8 cellular contexts compared by ENCODE assay signal in genomic region chr22:39240841-39241631, GRCh38. TPM values are rescaled to one million over a fixed set of nuclear protein-coding genes. Genes with fewer than 3 reads are reported as not detected.
A peak's percentile ranks its signal among the peaks of the same experiment; 100 is the strongest.
DNase-seq lines count a peak whose midpoint lies in the region; ATAC-seq, FAIRE-seq and TF ChIP-seq lines count a peak whose summit lies in the region.

No MANE protein-coding gene starts in this region.

- H2AFZ ChIP-seq in GM23248: peak overlapping the region; percentile 52; the same call in 1 of the 2 replicates
- no peak overlapping the region for H2AFZ ChIP-seq in endothelial cell of umbilical vein (ENCODE audit: low read depth, low read length)

- intact Hi-C loops in endothelial cell of umbilical vein (cut with micrococcal nuclease): loop anchor here (1.0 kb wide), 5 partner anchors 11 to 70 kb away; no protein-coding TSS in a partner anchor

- H3K9ac ChIP-seq in GM23248: no peak overlapping the region
- peak overlapping the region; percentile 91 for H3K9ac ChIP-seq in endothelial cell of umbilical vein (replicated peaks; ENCODE audit: extremely low read depth, insufficient read depth, low read length)

- no peaks in the 10 kb centered on the region for H3K9me3 Mint-ChIP-seq in neural crest cell

- no peaks in the 10 kb centered on the region for H3K36me3 Mint-ChIP-seq in neural crest cell (ENCODE audit: low read depth)

- 34 to 35% methylated on average over 18 to 19 of the region's 19 CpGs for WGBS in GM23248 (ENCODE audit: low coverage in 1 of 2, low lambda C conversion rate in 2 of 2, missing lambda C conversion rate in 2 of 2), 2 experiments

- H3K9me3 ChIP-seq in GM23248 (ENCODE audit: low read depth): no peaks in the 10 kb centered on the region
- H3K9me3 ChIP-seq in endothelial cell of umbilical vein (replicated peaks; ENCODE audit: control insufficient read depth, insufficient read depth, low read length): no peaks in the 10 kb centered on the region

- H3K4me2 ChIP-seq in GM23248 (ENCODE audit: unreplicated experiment): no peak overlapping the region
- H3K4me2 ChIP-seq in endothelial cell of umbilical vein (ENCODE audit: insufficient read depth, low read length): peak overlapping the region; percentile 25

- H3K4me1 ChIP-seq in GM23248 (ENCODE audit: insufficient read depth) (peaks cover 12% of the 10 kb centered on the region; the same call in 1 of the 2 replicates), endothelial cell of umbilical vein (ENCODE audit: control insufficient read depth, extremely low read depth, insufficient read depth, low read length) (peaks cover 59% of the 10 kb centered on the region)

- TF ChIP-seq CTCF in VCaP (conservative IDR thresholded peaks at IDR 0.05) (no peak), endothelial cell of umbilical vein (IDR thresholded peaks at IDR 0.05; ENCODE audit: extremely low read depth in 1 of 2, insufficient read depth in 1 of 2, low read depth in 1 of 2, low read length in 2 of 2) (no peak), neural crest cell (conservative IDR thresholded peaks at IDR 0.05) (no peak)

- CTCF ChIA-PET in endothelial cell of umbilical vein (lab: Charles Lee): interaction anchor here (0.7 to 3.8 kb wide), 19 partner anchors 8 to 288 kb away, joined by 3 to 29 read pairs (median 4); partner anchors contain the start of gene RPL3

- peak; percentile 37 for TF ChIP-seq POLR2A in endothelial cell of umbilical vein (IDR thresholded peaks at IDR 0.05; ENCODE audit: low read depth, low read length)

- POLR2A ChIA-PET in endothelial cell of umbilical vein (lab: Charles Lee): interaction anchor here (0.9 to 3.5 kb wide), 6 partner anchors 13 to 76 kb away, joined by 3 to 31 read pairs (median 4); partner anchors contain the start of gene RPL3

- no peaks in the 10 kb centered on the region for H3K79me2 ChIP-seq in GM23248 (ENCODE audit: insufficient read depth)
- H3K79me2 ChIP-seq in endothelial cell of umbilical vein (ENCODE audit: control insufficient read depth, insufficient read depth, low read length): peaks cover 87% of the 10 kb centered on the region

- no TSS peak for BruUV-seq in endothelial cell of umbilical vein (replicated peaks; lab: Mats Ljungman, UMichigan)

- H3K27me3 ChIP-seq in GM23248 (replicated peaks; ENCODE audit: insufficient read depth) (peaks cover 29% of the 10 kb centered on the region), endothelial cell of umbilical vein (ENCODE audit: control insufficient read depth in 2 of 2, insufficient read depth in 2 of 2, low read length in 2 of 2) (no peaks in the 10 kb centered on the region)

- H3K36me3 ChIP-seq in GM23248 (ENCODE audit: low read depth) (no peaks in the 10 kb centered on the region), endothelial cell of umbilical vein (ENCODE audit: control insufficient read depth in 2 of 2, extremely low read depth in 1 of 2, insufficient read depth in 2 of 2, low read length in 2 of 2) (peaks cover 11 to 24% of the 10 kb centered on the region in 2 experiments)

- H3K27me3 Mint-ChIP-seq in neural crest cell (ENCODE audit: low read depth): peaks cover 71% of the 10 kb centered on the region

- no peaks in the 10 kb centered on the region for H3F3A ChIP-seq in GM23248 (ENCODE audit: insufficient read depth)

- ATAC-seq in GM21423 (IDR thresholded peaks at IDR 0.05; ENCODE audit: unreplicated experiment): no peak

- peak; percentile 58 for DNase-seq in GM23248
- DNase-seq in endothelial cell of umbilical vein (ENCODE audit: low read depth, low spot score): peak; percentile 62
- DNase-seq in neural crest cell (ENCODE audit: low read depth, low spot score): no peak
- no peak for DNase-seq in activated CD4-positive, CD25-positive, alpha-beta regulatory T cell (lab: John Stamatoyannopoulos, UW)
- no peak for DNase-seq in SW 1271 (lab: John Stamatoyannopoulos, UW)
- DNase-seq in NCI-H1092 treated with DMSO at 0.1 percent for 48 hours (lab: John Stamatoyannopoulos, UW): no peak

- H3K9me2 ChIP-seq in GM23248 (ENCODE audit: insufficient read depth): no peaks in the 10 kb centered on the region

- no peaks in the 10 kb centered on the region for H3K9me1 ChIP-seq in endothelial cell of umbilical vein (replicated peaks; ENCODE audit: control insufficient read depth, extremely low read depth, insufficient read depth, low read length)

- H3K4me3 ChIP-seq in GM23248 (no peak overlapping the region), endothelial cell of umbilical vein (replicated peaks in 1 of 3; ENCODE audit: insufficient read depth in 1 of 3, low read depth in 1 of 3, low read length in 3 of 3) (peak overlapping the region; percentile 5 to 68 (median 41))

- H4K20me1 ChIP-seq in GM23248 (ENCODE audit: insufficient read depth) (no peaks in the 10 kb centered on the region), endothelial cell of umbilical vein (replicated peaks; ENCODE audit: control insufficient read depth, extremely low read depth, insufficient read depth, low read length) (peaks cover 4% of the 10 kb centered on the region)

- peak; percentile 84 for FAIRE-seq in endothelial cell of umbilical vein (lab: Jason Lieb, UNC)

- peak overlapping the region; percentile 81 for H3K4me3 Mint-ChIP-seq in neural crest cell

- H3K27ac Mint-ChIP-seq in neural crest cell (ENCODE audit: unreplicated experiment): no peak overlapping the region

- peaks cover 28% of the 10 kb centered on the region for H3K4me1 Mint-ChIP-seq in neural crest cell

- H3K27ac ChIP-seq in GM23248: no peak overlapping the region
- H3K27ac ChIP-seq in VCaP: peak overlapping the region; percentile 98
- peak overlapping the region; percentile 2 for H3K27ac ChIP-seq in endothelial cell of umbilical vein (ENCODE audit: insufficient read depth, low read depth, low read length)

- in situ Hi-C loops in GM23248 (cut with MboI): no loop called here

- dilution Hi-C loops in endothelial cell of umbilical vein (cut with MboI; ENCODE audit: extremely low pct_ligation_motif_present, low sequenced_read_pairs): no loop called here

TF ChIP-seq in endothelial cell of umbilical vein, 7 proteins besides CTCF, POLR2A, EP300 and RAD21:
- TF ChIP-seq GATA2 (IDR thresholded peaks at IDR 0.05; ENCODE audit: insufficient read depth, insufficient read length, low read depth, low read length) (peak; percentile 59), EZH2 (IDR thresholded peaks at IDR 0.05; ENCODE audit: borderline replicate concordance, low read depth, low read length, severe bottlenecking) (no peak), FOS (IDR thresholded peaks at IDR 0.05; ENCODE audit: borderline replicate concordance, insufficient read depth, low read length) (no peak), JUN (IDR thresholded peaks at IDR 0.05; ENCODE audit: borderline replicate concordance, insufficient read depth, insufficient read length, low read depth) (no peak), MAX (IDR thresholded peaks at IDR 0.05; ENCODE audit: insufficient read depth, insufficient read length) (peak; percentile 86), MYC (IDR thresholded peaks at IDR 0.05; ENCODE audit: low read depth, low read length) (no peak), POLR2AphosphoS5 (IDR thresholded peaks at IDR 0.05; ENCODE audit: insufficient read depth, low read depth, low read length) (peak; percentile 73)
TF ChIP-seq in endothelial cell of umbilical vein: peak in this region for 3.

RNA-seq across cellular contexts. Expression of gene PDGFB, which starts 3.7 kb away (rescaled TPM):
- total RNA-seq in GM23248 (2014; rRNA removed; shearing (Covaris generic)): not detected in 2 replicates
- polyA plus RNA-seq in GM23248 (2016; fragmentation: Nextera tagmentation; extraction: Ambion mirVana) (0.14 and 0.49 TPM in 2 replicates), endothelial cell of umbilical vein (135 and 179 TPM in 2 replicates)
- total RNA-seq in endothelial cell of umbilical vein (240 and 273 TPM in 2 replicates), neural crest cell (0.16 and 0.80 TPM in 2 replicates)
- polyA plus RNA-seq in endothelial cell of umbilical vein (2011; cell fraction: cytosol; rRNA removed): 144 and 170 TPM in 2 replicates
- 102 and 122 TPM in 2 replicates for polyA plus RNA-seq in endothelial cell of umbilical vein (2011; cell fraction: nucleus; rRNA removed)
- 57.8 and 101 TPM in 2 replicates for polyA plus RNA-seq in endothelial cell of umbilical vein (2012)
- 185 and 212 TPM in 2 replicates for polyA minus RNA-seq in endothelial cell of umbilical vein
- 3.4 TPM for polyA minus RNA-seq in endothelial cell of umbilical vein (2011; cell fraction: cytosol; rRNA and poly(A)+ RNA removed)
- polyA minus RNA-seq in endothelial cell of umbilical vein (2011; cell fraction: nucleus; rRNA and poly(A)+ RNA removed): 44.9 and 58.4 TPM in 2 replicates

Comparison
In these comparisons a context has a peak if more than half of its experiments do, and no peak if none do; other contexts are left out.
1. DNase-seq: peak in GM23248 (single experiment) and endothelial cell of umbilical vein (single experiment); none in neural crest cell (single experiment), activated CD4-positive, CD25-positive, alpha-beta regulatory T cell (0 of 4), SW 1271 (0 of 2) and NCI-H1092 treated with DMSO at 0.1 percent for 48 hours (single experiment).
2. RNA of gene PDGFB, which starts 3.7 kb away (total RNA-seq): 240 to 273 TPM in endothelial cell of umbilical vein; 0.16 to 0.80 TPM in neural crest cell and not detected in GM23248; every median in the first group is over 100 times any median in the second.